21 cellular contexts compared by ENCODE assay signal in the genomic region with DNA sequence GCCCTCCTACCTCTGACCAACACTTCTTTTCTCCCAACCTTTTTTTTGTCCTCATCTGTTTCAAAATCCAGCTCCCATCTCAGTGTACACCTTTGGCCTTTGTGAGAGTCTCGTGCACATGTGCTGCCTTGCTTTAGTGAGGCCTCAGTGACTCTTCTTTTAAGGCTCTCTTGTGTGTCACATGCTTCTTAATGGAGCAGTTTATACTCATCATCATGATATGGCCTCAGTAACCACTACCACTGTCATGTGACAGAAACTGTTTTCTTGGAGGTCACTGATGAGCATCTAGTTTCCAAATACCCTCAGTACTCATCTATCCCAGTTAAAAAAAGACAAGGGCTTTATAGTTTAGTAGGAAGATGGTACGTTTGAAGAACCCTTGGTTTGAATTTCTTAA. TPM values are rescaled to one million over a fixed set of nuclear protein-coding genes. Genes with fewer than 3 reads are reported as not detected.
"Had no signal": no experiment of that assay in that cellular context is flagged by ENCODE, and none has a peak within 500 bp of the region (broad histone marks: within the 10 kb centered on the region; RNA-seq: fewer than 3 reads in every experiment).

No MANE protein-coding gene starts in this region.

- DNase-seq: activated CD4-positive, alpha-beta T cell treated with anti-CD3 and anti-CD28 coated beads, Interleukin-2, amount 50 U/mL, for 48 hours; activated effector memory CD4-positive, alpha-beta T cell treated with Interleukin-2 at 50 U/mL for 16 hours; activated T-cell treated with anti-CD3 and anti-CD28 coated beads, Interleukin-2, amount 50 U/mL, for 4 hours; body of pancreas; central memory CD4-positive, alpha-beta T cell; effector CD4-positive, alpha-beta T cell; esophagus squamous epithelium; foreskin melanocyte; left colon; naive thymus-derived CD8-positive, alpha-beta T cell; sigmoid colon; stimulated activated CD4-positive, alpha-beta T cell treated with anti-CD3 and anti-CD28 coated beads, Interleukin-12 subunit alpha, Interleukin-12 subunit beta, amount 100 ng/mL, for 4 hours; stimulated activated CD4-positive, alpha-beta T cell treated with anti-CD3 and anti-CD28 coated beads, Interleukin-2, amount 100 ng/mL, for 24 hours; T1000 had no signal

- H3K4me3 ChIP-seq: adrenal gland, body of pancreas, coronary artery, esophagus squamous epithelium, sigmoid colon, tibial artery had no signal

- H2AFZ ChIP-seq: parathyroid adenoma had no signal

- ATAC-seq: activated T-cell treated with anti-CD3 and anti-CD28 coated beads, Interleukin-2, amount 50 U/mL, for 4 hours; body of pancreas; left colon; naive thymus-derived CD8-positive, alpha-beta T cell; stimulated activated memory B cell treated with anti-CD40 and anti-IgM and Interleukin-4, amounts not matched to agents 10 μg/mL and 1 μg/mL and 100 μg/mL, for 72 hours had no signal

- H3K4me1 ChIP-seq: adrenal gland, body of pancreas, esophagus squamous epithelium, parathyroid adenoma, tibial artery had no signal

- H3K79me2 ChIP-seq: parathyroid adenoma had no signal

- H3K36me3 ChIP-seq: adrenal gland, esophagus squamous epithelium, sigmoid colon, tibial artery had no signal

- FAIRE-seq: urothelium cell line had no signal

- H3K27me3 ChIP-seq: adrenal gland, body of pancreas, sigmoid colon, tibial artery had no signal

- H3K27ac ChIP-seq: body of pancreas, esophagus squamous epithelium, parathyroid adenoma, sigmoid colon, tibial artery, VCaP had no signal

- H3K9me3 ChIP-seq: adrenal gland, body of pancreas, esophagus squamous epithelium had no signal

RNA-seq across cellular contexts. Expression of gene ARHGAP22, which starts 8.1 kb away (rescaled TPM):
- polyA plus RNA-seq: naive thymus-derived CD8-positive, alpha-beta T cell had no signal
